16 cellular contexts compared by ENCODE assay signal in genomic region chr19:28694812-28695211, GRCh38.
DNase-seq lines count a peak whose midpoint lies in the region; FAIRE-seq and TF ChIP-seq lines count a peak whose summit lies in the region.
"Had no signal": no experiment of that assay in that cellular context is flagged by ENCODE, and none has a peak within 500 bp of the region (broad histone marks: within the 10 kb centered on the region; RNA-seq: fewer than 3 reads in every experiment).

No MANE protein-coding gene starts in this region.

- no peak overlapping the region for H3K9ac ChIP-seq in trophoblast cell (ENCODE audit: low read length)

- H3K36me3 ChIP-seq in trophoblast cell (ENCODE audit: control insufficient read depth in 1 of 2, insufficient read depth in 2 of 2, low read length in 2 of 2), result peaks cover 5 to 6% of the 10 kb centered on the region in 2 experiments
- no peaks in the 10 kb centered on the region for H3K36me3 ChIP-seq in left ventricle myocardium inferior
- H3K36me3 ChIP-seq: HAP-1, SJCRH30 had no signal

- peak overlapping the region; percentile 42 for H2BK5ac ChIP-seq in trophoblast cell (ENCODE audit: low read depth, low read length, poor library complexity)

- TF ChIP-seq CTCF in choroid plexus epithelial cell (conservative IDR thresholded peaks at IDR 0.05; ENCODE audit: low read depth, low read length) (peak; percentile 10), left ventricle myocardium inferior (IDR thresholded peaks at IDR 0.05; ENCODE audit: borderline replicate concordance) (no peak)

- no peaks in the 10 kb centered on the region for H3K79me2 ChIP-seq in trophoblast cell (ENCODE audit: control insufficient read depth, insufficient read depth, low read length, poor library complexity)

- no peaks in the 10 kb centered on the region for H3K27me3 ChIP-seq in trophoblast cell (ENCODE audit: insufficient read depth, low read length)
- peaks cover 7% of the 10 kb centered on the region for H3K27me3 ChIP-seq in left ventricle myocardium inferior (ENCODE audit: low read depth)
- H3K27me3 ChIP-seq: SJCRH30 had no signal

- H3K27ac ChIP-seq in trophoblast cell (ENCODE audit: low read depth, low read length), result peak overlapping the region; percentile 79
- H3K27ac ChIP-seq in left ventricle myocardium inferior (replicated peaks), result no peak overlapping the region
- H3K27ac ChIP-seq: C4-2B, HL-60, SJCRH30 had no signal

- peaks cover 0 to 2% of the 10 kb centered on the region in 2 experiments for H3K4me1 ChIP-seq in trophoblast cell (ENCODE audit: control insufficient read depth in 1 of 2, insufficient read depth in 2 of 2, low read length in 2 of 2)
- H3K4me1 ChIP-seq in left ventricle myocardium inferior, result no peaks in the 10 kb centered on the region
- H3K4me1 ChIP-seq: HAP-1, SJCRH30 had no signal

- no peak overlapping the region for H3K23ac ChIP-seq in trophoblast cell (ENCODE audit: low read length)

- H3K9me3 ChIP-seq in trophoblast cell (ENCODE audit: insufficient read depth, low read depth, low read length) (peaks cover 6% of the 10 kb centered on the region), left ventricle myocardium inferior (replicated peaks) (no peaks in the 10 kb centered on the region)
- H3K9me3 ChIP-seq: HAP-1, SJCRH30 had no signal

- H2AK5ac ChIP-seq in trophoblast cell (ENCODE audit: low read length), result no peak overlapping the region

- H3K14ac ChIP-seq in trophoblast cell (ENCODE audit: low read length), result no peak overlapping the region

- peak; percentile 16 for DNase-seq in Daoy (ENCODE audit: low read depth)
- DNase-seq in Jurkat, Clone E6-1 (ENCODE audit: low read depth, low spot score), result peak; percentile 80
- peak; percentile 68 for DNase-seq in choroid plexus epithelial cell (ENCODE audit: low read depth)
- peak; percentile 48 to 70 for DNase-seq in trophoblast cell
- no peak for DNase-seq in frontal cortex (ENCODE audit: low spot score in 2 of 2)
- DNase-seq in left ventricle myocardium inferior, result no peak
- DNase-seq in globus pallidus (ENCODE audit: low spot score), result no peak
- DNase-seq: DMS 273 treated with DMSO at 0.1 percent for 48 hours, NCI-H1417 treated with DMSO at 0.1 percent for 48 hours, NCI-H1930, NCI-H2171 treated with DMSO at 0.1 percent for 48 hours, NCI-H748 treated with DMSO at 0.1 percent for 48 hours, SJCRH30 had no signal

- peaks cover 23% of the 10 kb centered on the region for H3K79me1 ChIP-seq in trophoblast cell (ENCODE audit: low read length)

- no peak overlapping the region for H2BK120ac ChIP-seq in trophoblast cell (ENCODE audit: insufficient read depth, low read length, poor library complexity)

- peak overlapping the region; percentile 12 for H2BK12ac ChIP-seq in trophoblast cell (ENCODE audit: low read length)

- H4K12ac ChIP-seq in trophoblast cell (ENCODE audit: low read depth, low read length), result no peak overlapping the region

- intact Hi-C loops in left ventricle myocardium inferior (cut with micrococcal nuclease), result no loop called here

- peak overlapping the region; percentile 59 for H4K91ac ChIP-seq in trophoblast cell (ENCODE audit: low read depth, low read length)

- no peak for FAIRE-seq in frontal cortex (lab: Jason Lieb, UNC)

- H3K4me3 ChIP-seq in Jurkat, Clone E6-1 (ENCODE audit: low read length), result no peak overlapping the region
- no peak overlapping the region for H3K4me3 ChIP-seq in choroid plexus epithelial cell (ENCODE audit: low read depth, low read length)
- no peak overlapping the region for H3K4me3 ChIP-seq in trophoblast cell (ENCODE audit: low read depth, low read length)
- no peak overlapping the region for H3K4me3 ChIP-seq in left ventricle myocardium inferior
- H3K4me3 ChIP-seq: HAP-1, SJCRH30 had no signal

- no peak overlapping the region for H3K4me2 ChIP-seq in trophoblast cell (ENCODE audit: low read length)

- no peak overlapping the region for H2AFZ ChIP-seq in trophoblast cell (ENCODE audit: insufficient read depth, low read length, poor library complexity)

- no peak overlapping the region for H3K18ac ChIP-seq in trophoblast cell (ENCODE audit: low read length)

- WGBS in trophoblast cell (ENCODE audit: extremely low coverage, insufficient coverage, insufficient read length), result 100% methylated on average over 2 of the region's 5 CpGs

- H4K8ac ChIP-seq in trophoblast cell (ENCODE audit: low read depth, low read length), result no peak overlapping the region

- no peak overlapping the region for H3K4ac ChIP-seq in trophoblast cell (ENCODE audit: low read depth, low read length)

Comparison
In these comparisons a context has a peak if more than half of its experiments do, and no peak if none do; other contexts are left out.
1. DNase-seq: peak in Daoy (single experiment), Jurkat, Clone E6-1 (single experiment), choroid plexus epithelial cell (single experiment) and trophoblast cell (2 of 2); none in frontal cortex (0 of 2), left ventricle myocardium inferior (single experiment) and globus pallidus (single experiment).